ENCODE assay signal across 29 cellular contexts in genomic region chr6:106897580-106897979, GRCh38.
"Had no signal": no experiment of that assay in that cellular context is flagged by ENCODE, and none has a peak within 500 bp of the region (broad histone marks: within the 10 kb centered on the region; RNA-seq: fewer than 3 reads in every experiment).

No MANE protein-coding gene starts in this region.

- FAIRE-seq: islet of Langerhans, kidney, pancreas had no signal

- H3K27ac ChIP-seq: left ventricle myocardium inferior, pancreas, right atrium auricular region, right lobe of liver, stomach, testis, thyroid gland, transverse colon, upper lobe of left lung, vagina had no signal

- H3K4me3 Mint-ChIP-seq: immature natural killer cell; mesothelial cell of epicardium; naive thymus-derived CD4-positive, alpha-beta T cell; natural killer cell treated with Interleukin-12 subunit alpha and Interleukin-12 subunit beta and Interleukin-15 and Interleukin-18, amount 100 ng/mL, for 72 hours; neural crest cell; stimulated activated naive B cell treated with anti-CD40 and anti-IgM and Interleukin-4, amounts not matched to agents 10 μg/mL and 1 μg/mL and 100 μg/mL, for 72 hours had no signal

- DNase-seq: hypothalamus; immature natural killer cell; kidney; left ventricle myocardium inferior; mesendoderm; naive thymus-derived CD4-positive, alpha-beta T cell; nucleus accumbens; pancreas; posterior cingulate gyrus; right lobe of liver; stimulated activated CD4-positive, alpha-beta T cell treated with anti-CD3 and anti-CD28 coated beads, Interleukin-1b, Interleukin-23, amount 100 ng/mL, for 48 hours; stimulated activated CD4-positive, alpha-beta T cell treated with anti-CD3 and anti-CD28 coated beads, Interleukin-2, amount 100 ng/mL, for 48 hours; stimulated activated CD4-positive, alpha-beta T cell treated with anti-CD3 and anti-CD28 coated beads, Interleukin-4, amount 100 ng/mL, for 4 hours; stimulated activated CD8-positive, alpha-beta memory T cell treated with anti-CD3 and anti-CD28 coated beads, Interleukin-4, amount 100 ng/mL, for 48 hours; stimulated activated naive B cell treated with anti-CD40 and anti-IgM and Interleukin-4, amounts not matched to agents 10 μg/mL and 1 μg/mL and 100 μg/mL, for 72 hours; stimulated activated naive CD8-positive, alpha-beta T cell treated with anti-CD3 and anti-CD28 coated beads, Interleukin-15, Interleukin-2, amounts not matched to agents 100 U/mL and 50 U/mL, for 24 hours; stomach; testis; thyroid gland; transverse colon; upper lobe of left lung had no signal

- H3K27me3 Mint-ChIP-seq: stimulated activated naive B cell treated with anti-CD40 and anti-IgM and Interleukin-4, amounts not matched to agents 10 μg/mL and 1 μg/mL and 100 μg/mL, for 72 hours had no signal

- H3K9me3 ChIP-seq: pancreas, right lobe of liver, testis, thyroid gland had no signal

- H3K36me3 Mint-ChIP-seq: natural killer cell treated with Interleukin-12 subunit alpha and Interleukin-12 subunit beta and Interleukin-15 and Interleukin-18, amount 100 ng/mL, for 72 hours had no signal

- H3K4me1 Mint-ChIP-seq: immature natural killer cell; mesothelial cell of epicardium; naive thymus-derived CD4-positive, alpha-beta T cell; neural crest cell had no signal

- ATAC-seq: naive thymus-derived CD4-positive, alpha-beta T cell; natural killer cell treated with Interleukin-12 subunit alpha and Interleukin-12 subunit beta and Interleukin-15 and Interleukin-18, amount 100 ng/mL, for 72 hours; stimulated activated naive B cell treated with anti-CD40 and anti-IgM and Interleukin-4, amounts not matched to agents 10 μg/mL and 1 μg/mL and 100 μg/mL, for 72 hours; stimulated activated naive CD8-positive, alpha-beta T cell treated with anti-CD3 and anti-CD28 coated beads, Interleukin-15, Interleukin-2, amounts not matched to agents 100 U/mL and 50 U/mL, for 24 hours had no signal

- H3K27me3 ChIP-seq: pancreas, right atrium auricular region, right lobe of liver, stomach, testis, thyroid gland, transverse colon, upper lobe of left lung, vagina had no signal

- H3K27ac Mint-ChIP-seq: immature natural killer cell; mesothelial cell of epicardium; naive thymus-derived CD4-positive, alpha-beta T cell; natural killer cell treated with Interleukin-12 subunit alpha and Interleukin-12 subunit beta and Interleukin-15 and Interleukin-18, amount 100 ng/mL, for 72 hours; stimulated activated naive B cell treated with anti-CD40 and anti-IgM and Interleukin-4, amounts not matched to agents 10 μg/mL and 1 μg/mL and 100 μg/mL, for 72 hours had no signal

- H3K4me1 ChIP-seq: left ventricle myocardium inferior, pancreas, right atrium auricular region, right lobe of liver, stomach, testis, thyroid gland, transverse colon, upper lobe of left lung, vagina had no signal

- H3K36me3 ChIP-seq: left ventricle myocardium inferior, pancreas, right atrium auricular region, right lobe of liver, stomach, thyroid gland, transverse colon, upper lobe of left lung, vagina had no signal

- H3K4me3 ChIP-seq: left ventricle myocardium inferior, lung, pancreas, right atrium auricular region, right lobe of liver, smooth muscle cell, stomach, testis, thyroid gland, transverse colon, upper lobe of left lung, vagina had no signal

- H3K4me2 ChIP-seq: smooth muscle cell had no signal
